Comparison of ENCODE assay signal across 18 cellular contexts in genomic region chr7:127862540-127862939, GRCh38.
DNase-seq lines count a peak whose midpoint lies in the region; ATAC-seq and TF ChIP-seq lines count a peak whose summit lies in the region.
"Had no signal": no experiment of that assay in that cellular context is flagged by ENCODE, and none has a peak within 500 bp of the region (broad histone marks: within the 10 kb centered on the region; RNA-seq: fewer than 3 reads in every experiment).

No MANE protein-coding gene starts in this region.

- H3K9me3 ChIP-seq in cardiac muscle cell (ENCODE audit: low read depth) (no peaks in the 10 kb centered on the region), psoas muscle (no peaks in the 10 kb centered on the region), body of pancreas (no peaks in the 10 kb centered on the region)
- H3K9me3 ChIP-seq: A549, Caco-2 had no signal

- TF ChIP-seq POLR2A in body of pancreas (IDR thresholded peaks at IDR 0.05) = no peak

- H3K36me3 ChIP-seq in cardiac muscle cell = no peaks in the 10 kb centered on the region
- no peaks in the 10 kb centered on the region for H3K36me3 ChIP-seq in psoas muscle (ENCODE audit: insufficient read depth in 1 of 2, low read depth in 1 of 2)
- no peaks in the 10 kb centered on the region for H3K36me3 ChIP-seq in body of pancreas (replicated peaks in 1 of 2; ENCODE audit: insufficient read depth in 1 of 2, low read depth in 2 of 2)

- intact Hi-C loops in cardiac septum (cut with DNase I) = no loop called here
- intact Hi-C loops in psoas muscle (cut with DNase I) = no loop called here
- intact Hi-C loops in body of pancreas (cut with DNase I) = no loop called here

- ATAC-seq in psoas muscle (peak; percentile 62 to 76 (median 66)), body of pancreas (no peak)
- ATAC-seq: A549, GM23338, HCT116, HepG2 had no signal

- H3K27me3 ChIP-seq in cardiac muscle cell (no peaks in the 10 kb centered on the region), psoas muscle (ENCODE audit: insufficient read depth in 3 of 3, low read length in 2 of 3) (no peaks in the 10 kb centered on the region), body of pancreas (no peaks in the 10 kb centered on the region)

- H3K27ac ChIP-seq in cardiac muscle cell = peak overlapping the region; percentile 39
- no peak overlapping the region for H3K27ac ChIP-seq in psoas muscle
- H3K27ac ChIP-seq in body of pancreas = no peak overlapping the region
- H3K27ac ChIP-seq: 22Rv1, A549, C4-2B had no signal

- DNase-seq in cardiac muscle cell (ENCODE audit: low read depth in 1 of 2, low spot score in 1 of 2) (peak in 1 of 2 donors; percentile 25), cardiac septum (ENCODE audit: low spot score) (no peak), left kidney (ENCODE audit: low read depth, low spot score) (peak; percentile 89), psoas muscle (no peak), body of pancreas (no peak), T-helper 9 cell (no peak), SW480 (ENCODE audit: low spot score) (no peak)
- DNase-seq: AML-193; Caco-2; CD4-positive, alpha-beta T cell; DMS79; GDM1 had no signal

- H3K4me3 ChIP-seq in cardiac muscle cell (no peak overlapping the region), psoas muscle (no peak overlapping the region), body of pancreas (no peak overlapping the region)
- H3K4me3 ChIP-seq: A549, GM23338 had no signal

- 22 to 46% (median 29%) methylated on average over 5 of the region's 5 CpGs for WGBS in psoas muscle, 3 donors
- WGBS in body of pancreas, 2 donors = 67 to 68% methylated on average over 5 of the region's 5 CpGs

- H3K4me1 ChIP-seq in cardiac muscle cell (ENCODE audit: low read depth) = peaks cover 28% of the 10 kb centered on the region
- no peaks in the 10 kb centered on the region for H3K4me1 ChIP-seq in psoas muscle
- peaks cover 31% of the 10 kb centered on the region for H3K4me1 ChIP-seq in body of pancreas

- TF ChIP-seq CTCF in cardiac muscle cell (IDR thresholded peaks at IDR 0.05; ENCODE audit: low read depth, low read length) (no peak), psoas muscle (IDR thresholded peaks at IDR 0.05) (no peak), body of pancreas (IDR thresholded peaks at IDR 0.05) (no peak)
